ENCODE assay signal across 8 cellular contexts in genomic region chr12:95998611-95999300, GRCh38. TPM values are rescaled to one million over a fixed set of nuclear protein-coding genes. Genes with fewer than 3 reads are reported as not detected.
DNase-seq lines count a peak whose midpoint lies in the region; ATAC-seq and TF ChIP-seq lines count a peak whose summit lies in the region.

No MANE protein-coding gene starts in this region.

- no peaks in the 10 kb centered on the region for H3K4me1 Mint-ChIP-seq in progenitor cell of endocrine pancreas (ENCODE audit: low read depth)

- TF ChIP-seq CTCF in progenitor cell of endocrine pancreas (IDR thresholded peaks at IDR 0.05; ENCODE audit: unreplicated experiment): peak; percentile 78

- peaks cover 4% of the 10 kb centered on the region for H3K36me3 Mint-ChIP-seq in progenitor cell of endocrine pancreas (ENCODE audit: insufficient read depth)

- DNase-seq in GM03348 (ENCODE audit: low spot score) (peak; percentile 54), HuH-7 (ENCODE audit: low spot score) (peak; percentile 61), OCI-M1 (lab: John Stamatoyannopoulos, UW) (peak; percentile 86), globus pallidus (ENCODE audit: low spot score) (peak; percentile 67), progenitor cell of endocrine pancreas (ENCODE audit: low spot score, unreplicated experiment) (no peak), cortex of kidney (lab: John Stamatoyannopoulos, UW) (no peak)
- peak; percentile 12 for DNase-seq in activated effector memory CD4-positive, alpha-beta T cell treated with Interleukin-2 at 50 U/mL for 16 hours

- H3K27me3 Mint-ChIP-seq in progenitor cell of endocrine pancreas: no peaks in the 10 kb centered on the region

- peak; percentile 98 for ATAC-seq in GM21576 (IDR thresholded peaks at IDR 0.05; ENCODE audit: unreplicated experiment)

- no peak overlapping the region for H3K4me3 Mint-ChIP-seq in progenitor cell of endocrine pancreas (ENCODE audit: low read depth)

- H3K27ac Mint-ChIP-seq in progenitor cell of endocrine pancreas: no peak overlapping the region

- no peaks in the 10 kb centered on the region for H3K9me3 Mint-ChIP-seq in progenitor cell of endocrine pancreas (ENCODE audit: low read depth)

RNA-seq across cellular contexts. Expression of gene HAL, which starts 2.6 kb away (rescaled TPM):
- total RNA-seq in progenitor cell of endocrine pancreas: 0.46 and 0.49 TPM in 2 replicates

RNA-seq across cellular contexts. Expression of gene LTA4H, which starts 36.6 kb away (rescaled TPM):
- 98.9 and 103 TPM in 2 replicates for total RNA-seq in progenitor cell of endocrine pancreas

RNA-seq across cellular contexts. Expression of gene AMDHD1, which starts 55.6 kb away (rescaled TPM):
- total RNA-seq in progenitor cell of endocrine pancreas: 0.41 and 0.53 TPM in 2 replicates

RNA-seq across cellular contexts. Expression of gene CCDC38, which starts 56.3 kb away (rescaled TPM):
- total RNA-seq in progenitor cell of endocrine pancreas: not detected in 2 replicates

Comparison
In these comparisons a context has a peak if more than half of its experiments do, and no peak if none do; other contexts are left out.
1. DNase-seq: peak in GM03348 (single experiment), HuH-7 (single experiment), OCI-M1 (single experiment), activated effector memory CD4-positive, alpha-beta T cell treated with Interleukin-2 at 50 U/mL for 16 hours (single experiment) and globus pallidus (single experiment); none in progenitor cell of endocrine pancreas (single experiment) and cortex of kidney (single experiment).